ENCODE assay signal across 8 cellular contexts in genomic region chr12:52006726-52007157, GRCh38. TPM values are rescaled to one million over a fixed set of nuclear protein-coding genes. Genes with fewer than 3 reads are reported as not detected.
DNase-seq lines count a peak whose midpoint lies in the region; ATAC-seq lines count a peak whose summit lies in the region.

Gene TAMALIN (plus strand): TSS chr12:52006946. CDS start chr12:52007020, 74 bp downstream.

- POLR2A ChIA-PET in T-cell (lab: Charles Lee): interaction anchor here (0.6 to 1.6 kb wide), 17 partner anchors 9 to 62 kb away, joined by 3 to 16 read pairs (median 5); partner anchors contain the start of gene NR4A1 (in 1 of the 2)

- no peak within 1 kb of the TSS for H3K27ac ChIP-seq in iPS DF 6.9 (ENCODE audit: low read length)

- H3K4me3 ChIP-seq in iPS DF 6.9 (ENCODE audit: low read length) (peak within 1 kb of the TSS; percentile 45), skeletal muscle satellite cell (ENCODE audit: low read length) (peak within 1 kb of the TSS; percentile 69)

- peaks cover 30% of the 10 kb centered on the region for H3K27me3 ChIP-seq in iPS DF 6.9 (ENCODE audit: control insufficient read depth, insufficient read depth, low read length)
- peaks cover 15% of the 10 kb centered on the region for H3K27me3 ChIP-seq in skeletal muscle satellite cell (ENCODE audit: control insufficient read depth, insufficient read depth, low read length)

- peaks cover 10% of the 10 kb centered on the region for H3K36me3 Mint-ChIP-seq in T-cell

- ATAC-seq in T-cell (replicated peaks in 1 of 4): peak; percentile 69 to 83 (median 79)
- no peak for ATAC-seq in HG03135 (IDR thresholded peaks at IDR 0.05; ENCODE audit: unreplicated experiment)

- no peaks in the 10 kb centered on the region for H3K27me3 Mint-ChIP-seq in T-cell

- H3K9me3 ChIP-seq in iPS DF 6.9 (ENCODE audit: control insufficient read depth, insufficient read depth, low read length): no peaks in the 10 kb centered on the region
- no peaks in the 10 kb centered on the region for H3K9me3 ChIP-seq in skeletal muscle satellite cell (replicated peaks; ENCODE audit: low read length)

- H3K4me1 ChIP-seq in iPS DF 6.9 (ENCODE audit: control insufficient read depth, insufficient read depth, low read length): peaks cover 13% of the 10 kb centered on the region
- H3K4me1 ChIP-seq in skeletal muscle satellite cell (ENCODE audit: control insufficient read depth, insufficient read depth, low read length): peaks cover 30% of the 10 kb centered on the region

- H3K4me3 Mint-ChIP-seq in T-cell: peak within 1 kb of the TSS; percentile 86 to 89 (median 89)

- H3K36me3 ChIP-seq in iPS DF 6.9 (ENCODE audit: control insufficient read depth, insufficient read depth, low read length) (no peaks in the 10 kb centered on the region), skeletal muscle satellite cell (ENCODE audit: insufficient read depth, low read length) (no peaks in the 10 kb centered on the region)

- peak within 1 kb of the TSS; percentile 66 for H3K9ac ChIP-seq in skeletal muscle satellite cell (ENCODE audit: low read depth, low read length)

- no peaks in the 10 kb centered on the region for H3K9me3 Mint-ChIP-seq in T-cell

- no CpG with 5 or more reads among the region's 60 CpGs for WGBS in iPS DF 6.9 (ENCODE audit: insufficient coverage, insufficient read length)

- CTCF ChIA-PET in T-cell (lab: Charles Lee): interaction anchor here (0.6 to 2.0 kb wide), 8 partner anchors 13 to 120 kb away, joined by 3 to 19 read pairs (median 4); no protein-coding TSS in a partner anchor

- H3K4me2 ChIP-seq in skeletal muscle satellite cell (ENCODE audit: low read length): peak within 1 kb of the TSS; percentile 83

- H3K4me1 Mint-ChIP-seq in T-cell: peaks cover 16 to 29% (median 26%) of the 10 kb centered on the region in 3 donors

- DNase-seq in NCI-H1092 treated with DMSO at 0.1 percent for 48 hours (lab: John Stamatoyannopoulos, UW) (peak; percentile 33), NCI-H1092 (lab: John Stamatoyannopoulos, UW) (no peak), T-cell (peak; percentile 66 to 87 (median 78)), amniotic epithelial cell (ENCODE audit: low read depth) (peak; percentile 34), iPS DF 6.9 (ENCODE audit: low read depth, low spot score) (no peak), HK-2 (ENCODE audit: unreplicated experiment) (no peak)

- H3K27ac Mint-ChIP-seq in T-cell: peak within 1 kb of the TSS; percentile 88 to 89

RNA-seq across cellular contexts. Expression of gene TAMALIN, which starts in this region (rescaled TPM):
- total RNA-seq in T-cell: 100 to 1,000 TPM in 2 of 5 donors, 10 to 100 TPM in 3; 31.7 to 480 (median 38.4) TPM
- total RNA-seq in skeletal muscle satellite cell (2012; rRNA removed): 3.5 and 7.9 TPM in 2 replicates

Comparison
In these comparisons a context has a peak if more than half of its experiments do, and no peak if none do; other contexts are left out.
1. DNase-seq: peak in NCI-H1092 treated with DMSO at 0.1 percent for 48 hours (single experiment), T-cell (34 of 34) and amniotic epithelial cell (single experiment); none in NCI-H1092 (single experiment), iPS DF 6.9 (single experiment) and HK-2 (single experiment).